2 cellular contexts compared by ENCODE assay signal in genomic region chr10:30437039-30437781, GRCh38.
TF ChIP-seq lines count a peak whose summit lies in the region.

No MANE protein-coding gene starts in this region.

TF ChIP-seq in IMR-90, 13 proteins besides CTCF, POLR2A, EP300 and RAD21:
- 0 out of 2 replicates have a peak, but pooled peaks have one; percentile 7 for TF ChIP-seq FOS (IDR thresholded peaks at IDR 0.05; ENCODE audit: low read depth, low read length)
- TF ChIP-seq RCOR1 (IDR thresholded peaks at IDR 0.05; ENCODE audit: insufficient replicate concordance, low read length) = no peak
- TF ChIP-seq MAFK (IDR thresholded peaks at IDR 0.05; ENCODE audit: low read depth, low read length) = peak; percentile 67
- peak; percentile 67 for TF ChIP-seq NFE2L2 (IDR thresholded peaks at IDR 0.05; ENCODE audit: low read depth, low read length)

TF ChIP-seq in HepG2, 621 proteins besides CTCF, POLR2A, EP300 and RAD21:
- TF ChIP-seq ZNF589 (CRISPR knock-in tag; conservative IDR thresholded peaks at IDR 0.05) (no peak), NCOA1 (CRISPR knock-in tag; IDR thresholded peaks at IDR 0.05) (peak; percentile 10; the same call in 1 of the 2 replicates), KAT7 (CRISPR knock-in tag; IDR thresholded peaks at IDR 0.05; ENCODE audit: borderline replicate concordance) (0 out of 2 replicates have a peak, but pooled peaks have one; percentile 32), ZBTB21 (CRISPR knock-in tag; IDR thresholded peaks at IDR 0.05) (0 out of 2 replicates have a peak, but pooled peaks have one; percentile 25), ZMYM3 (CRISPR knock-in tag; IDR thresholded peaks at IDR 0.05) (peak; percentile 98), ADNP (CRISPR knock-in tag; IDR thresholded peaks at IDR 0.05) (peak; percentile 95), CREB3 (CRISPR knock-in tag; IDR thresholded peaks at IDR 0.05) (no peak), NFAT5 (CRISPR knock-in tag; IDR thresholded peaks at IDR 0.05) (no peak), MYC (CRISPR knock-in tag; IDR thresholded peaks at IDR 0.05; ENCODE audit: borderline replicate concordance) (no peak), KDM1A (CRISPR knock-in tag; IDR thresholded peaks at IDR 0.05) (peak; percentile 92), KLF15 (CRISPR knock-in tag; IDR thresholded peaks at IDR 0.05; ENCODE audit: borderline replicate concordance) (no peak), ZNF367 (CRISPR knock-in tag; IDR thresholded peaks at IDR 0.05; ENCODE audit: borderline replicate concordance) (no peak), ZNF629 (CRISPR knock-in tag; conservative IDR thresholded peaks at IDR 0.05) (peak; percentile 99), ZBTB49 (CRISPR knock-in tag; IDR thresholded peaks at IDR 0.05; ENCODE audit: borderline replicate concordance) (no peak), HDAC2 (CRISPR knock-in tag; IDR thresholded peaks at IDR 0.05) (peak; percentile 40; the same call in 1 of the 2 replicates), ATF4 (CRISPR knock-in tag; IDR thresholded peaks at IDR 0.05) (0 out of 4 replicates have a peak, but pooled peaks of 1 of the 2 experiments have one; percentile 26), ZFX (CRISPR knock-in tag; IDR thresholded peaks at IDR 0.05; ENCODE audit: low read depth) (0 out of 2 replicates have a peak, but pooled peaks have one; percentile 17), MTF2 (CRISPR knock-in tag; IDR thresholded peaks at IDR 0.05; ENCODE audit: borderline replicate concordance) (0 out of 2 replicates have a peak, but pooled peaks have one; percentile 15), SAP130 (CRISPR knock-in tag; IDR thresholded peaks at IDR 0.05; ENCODE audit: low read depth) (peak; percentile 71), GATAD2A (CRISPR knock-in tag; IDR thresholded peaks at IDR 0.05) (0 out of 2 replicates have a peak, but pooled peaks have one; percentile 31), MAFF (IDR thresholded peaks at IDR 0.05; ENCODE audit: low read depth, low read length) (peak; percentile 36; the same call in 1 of the 2 replicates), HNF4A (CRISPR knock-in tag; IDR thresholded peaks at IDR 0.05) (peak; percentile 21; the same call in 1 of the 2 replicates), MXI1 (IDR thresholded peaks at IDR 0.05; ENCODE audit: borderline replicate concordance, low read depth, low read length) (peak; percentile 28; the same call in 1 of the 3 replicates), RCOR2 (CRISPR knock-in tag; IDR thresholded peaks at IDR 0.05) (peak; percentile 77; the same call in 1 of the 2 replicates), GABPA (IDR thresholded peaks at IDR 0.05; ENCODE audit: low read depth, low read length) (no peak), GABPA (CRISPR knock-in tag; IDR thresholded peaks at IDR 0.05; ENCODE audit: low read depth) (no peak), MAFG (CRISPR knock-in tag; IDR thresholded peaks at IDR 0.05) (peak; percentile 73), ZNF784 (CRISPR knock-in tag; IDR thresholded peaks at IDR 0.05; ENCODE audit: borderline replicate concordance) (peak; percentile 71; the same call in 1 of the 2 replicates), RBM39 (IDR thresholded peaks at IDR 0.05; ENCODE audit: low read depth, low read length, poor library complexity, severe bottlenecking) (no peak), MAFK (conservative IDR thresholded peaks at IDR 0.05 in 1 of 2, IDR thresholded peaks at IDR 0.05 in 1 of 2; ENCODE audit: low read length in 2 of 2) (peak; percentile 27 to 47; a peak in 2 of 4 replicates), HOXA3 (CRISPR knock-in tag; IDR thresholded peaks at IDR 0.05) (0 out of 2 replicates have a peak, but pooled peaks have one; percentile 33), CREB1 (IDR thresholded peaks at IDR 0.05) (peak; percentile 29; the same call in 1 of the 2 replicates), CREB1 (CRISPR knock-in tag; IDR thresholded peaks at IDR 0.05) (no peak)
